ENCODE assay signal across 15 cellular contexts in the genomic region with DNA sequence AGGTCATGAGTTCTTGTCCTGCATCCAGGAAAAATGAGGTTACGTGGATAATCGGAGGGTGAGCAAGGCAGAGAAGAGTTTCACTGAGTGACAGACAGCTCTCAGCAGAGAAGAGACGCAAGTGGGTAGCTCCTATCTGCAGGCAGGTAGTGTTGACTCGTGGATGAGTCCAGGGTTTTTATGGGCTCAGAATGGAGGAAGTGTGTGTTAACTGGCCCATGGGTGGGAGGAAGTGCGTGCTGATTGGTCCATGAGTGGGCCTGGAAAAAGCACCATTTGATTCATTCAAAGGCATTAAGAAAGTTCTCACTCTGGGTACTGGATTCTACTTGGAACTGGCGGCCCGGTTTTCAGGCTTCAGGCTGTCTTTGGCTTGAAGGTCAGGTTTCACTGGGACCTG.
"Had no signal": no experiment of that assay in that cellular context is flagged by ENCODE, and none has a peak within 500 bp of the region (broad histone marks: within the 10 kb centered on the region; RNA-seq: fewer than 3 reads in every experiment).

No MANE protein-coding gene starts in this region.

- H3K27me3 ChIP-seq: adrenal gland, breast epithelium, esophagus squamous epithelium, tibial artery had no signal

- H3K9me3 ChIP-seq: adrenal gland, breast epithelium, esophagus squamous epithelium, tibial artery had no signal

- H3K27ac ChIP-seq: adrenal gland, breast epithelium, coronary artery, esophagus squamous epithelium, tibial artery, VCaP had no signal

- H3K36me3 ChIP-seq: adrenal gland, breast epithelium, esophagus squamous epithelium, tibial artery had no signal

- H3K4me1 ChIP-seq: breast epithelium had no signal

- DNase-seq: activated CD4-positive, alpha-beta T cell treated with anti-CD3 and anti-CD28 coated beads for 1 hour; activated CD4-positive, alpha-beta T cell treated with anti-CD3 and anti-CD28 coated beads, Interleukin-2, amount 50 U/mL, for 4 hours; activated gamma-delta T cell treated with Interleukin-2 at 50 U/mL for 16 hours; esophagus squamous epithelium; immature natural killer cell; naive thymus-derived CD8-positive, alpha-beta T cell; nucleus accumbens had no signal

- ATAC-seq: activated naive CD4-positive, alpha-beta T cell treated with anti-CD3 and anti-CD28 coated beads, Interleukin-2, amount 50 U/mL, for 72 hours; left ventricle myocardium superior; naive thymus-derived CD8-positive, alpha-beta T cell had no signal

- H3K4me3 ChIP-seq: adrenal gland, breast epithelium, coronary artery, esophagus squamous epithelium, tibial artery had no signal

- FAIRE-seq: astrocyte had no signal
